Comparison of ENCODE assay signal across 8 cellular contexts in genomic region chr20:561437-562231, GRCh38. TPM values are rescaled to one million over a fixed set of nuclear protein-coding genes. Genes with fewer than 3 reads are reported as not detected.
DNase-seq lines count a peak whose midpoint lies in the region; ATAC-seq, FAIRE-seq and TF ChIP-seq lines count a peak whose summit lies in the region.

No MANE protein-coding gene starts in this region.

- POLR2A ChIA-PET in BJ (lab: Charles Lee): no interaction called here

- TF ChIP-seq CTCF in BJ (IDR thresholded peaks at IDR 0.05; ENCODE audit: insufficient read depth, low read depth, low read length): peak; percentile 97
- peak; percentile 91 to 98 (median 96) for TF ChIP-seq CTCF in keratinocyte (optimal IDR thresholded peaks at IDR 0.05 in 1 of 3, IDR thresholded peaks at IDR 0.05 in 1 of 3, conservative IDR thresholded peaks at IDR 0.05 in 1 of 3; ENCODE audit: extremely low read depth in 1 of 3, insufficient read depth in 2 of 3, low read length in 3 of 3)

- in situ Hi-C loops in T47D (cut with HindIII; ENCODE audit: low pct_unique_long_range_greater_than_20kb, low sequenced_read_pairs): no loop called here

- no peak overlapping the region for H2AFZ ChIP-seq in keratinocyte (ENCODE audit: control insufficient read depth, low read length)

- no peak overlapping the region for H3K27ac ChIP-seq in keratinocyte (ENCODE audit: control insufficient read depth, insufficient read depth, low read length)

- H3K4me1 ChIP-seq in keratinocyte (ENCODE audit: control insufficient read depth, extremely low read depth, insufficient read depth, low read length): no peaks in the 10 kb centered on the region

- ATAC-seq in GM19395 (IDR thresholded peaks at IDR 0.05; ENCODE audit: unreplicated experiment): peak; percentile 52
- no peak for ATAC-seq in GM18520 (IDR thresholded peaks at IDR 0.05; ENCODE audit: unreplicated experiment)

- dilution Hi-C loops in keratinocyte (cut with MboI; ENCODE audit: extremely low pct_ligation_motif_present, low sequenced_read_pairs): no loop called here

- CTCF ChIA-PET in BJ (lab: Yijun Ruan, JAX): interaction anchor here (0.7 to 6.7 kb wide), 20 partner anchors 10 to 179 kb away, joined by 3 to 80 read pairs (median 7); partner anchors contain the start of gene CSNK2A1

- no peaks in the 10 kb centered on the region for H3K9me3 ChIP-seq in keratinocyte (ENCODE audit: control insufficient read depth, low read depth, low read length)

- no peaks in the 10 kb centered on the region for H3K9me1 ChIP-seq in keratinocyte (ENCODE audit: control insufficient read depth, extremely low read depth, insufficient read depth, low read length)

- H4K20me1 ChIP-seq in keratinocyte (ENCODE audit: control insufficient read depth, extremely low read depth, insufficient read depth, low read length): no peaks in the 10 kb centered on the region

- peak; percentile 69 for FAIRE-seq in TTC549 (lab: Jason Lieb, UNC)
- FAIRE-seq in keratinocyte (lab: Jason Lieb, UNC): peak; percentile 84

- H3K9ac ChIP-seq in keratinocyte (ENCODE audit: control insufficient read depth, extremely low read depth, insufficient read depth, low read length): no peak overlapping the region

- DNase-seq in BJ (ENCODE audit: low read depth) (no peak), NCI-H2029 (lab: John Stamatoyannopoulos, UW) (peak; percentile 40), T47D (ENCODE audit: low read depth in 1 of 2, low spot score in 1 of 2) (peak; percentile 67 to 88), keratinocyte (ENCODE audit: low read depth, low spot score) (no peak)
- DNase-seq in stimulated activated CD4-positive, alpha-beta T cell treated with anti-CD3 and anti-CD28 coated beads, Interleukin-1b, Interleukin-23, amount 100 ng/mL, for 48 hours: peak; percentile 59

- H3K4me3 ChIP-seq in BJ (ENCODE audit: low read depth, low read length): no peak overlapping the region
- H3K4me3 ChIP-seq in keratinocyte (ENCODE audit: control insufficient read depth in 2 of 3, extremely low read depth in 1 of 3, insufficient read depth in 2 of 3, low read depth in 1 of 3, low read length in 3 of 3): no peak overlapping the region

- H3K36me3 ChIP-seq in BJ (ENCODE audit: control insufficient read depth, insufficient read depth, low read length) (no peaks in the 10 kb centered on the region), keratinocyte (ENCODE audit: control insufficient read depth in 2 of 2, extremely low read depth in 1 of 2, insufficient read depth in 2 of 2, low read length in 2 of 2) (no peaks in the 10 kb centered on the region)

- H3K4me2 ChIP-seq in keratinocyte (ENCODE audit: control insufficient read depth, extremely low read depth, insufficient read depth, low read depth, low read length): no peak overlapping the region

- H3K79me2 ChIP-seq in keratinocyte (ENCODE audit: control insufficient read depth, insufficient read depth, low read length): no peaks in the 10 kb centered on the region

- H3K27me3 ChIP-seq in BJ (ENCODE audit: control insufficient read depth, insufficient read depth, low read length) (peaks cover 6% of the 10 kb centered on the region; the same call in 1 of the 2 replicates), keratinocyte (ENCODE audit: control insufficient read depth, extremely low read depth, insufficient read depth, low read length) (peaks cover 2% of the 10 kb centered on the region)

RNA-seq across cellular contexts. Expression of gene CSNK2A1, which starts 18.0 kb away (rescaled TPM):
- 71.5 and 95.3 TPM in 2 replicates for polyA plus RNA-seq in BJ (2011; rRNA removed)
- polyA minus RNA-seq in BJ (2011; rRNA and poly(A)+ RNA removed): 95.8 and 121 TPM in 2 replicates
- polyA plus RNA-seq in keratinocyte: 79.7 to 122 TPM (median 115 TPM) in 3 replicates
- polyA plus RNA-seq in keratinocyte (2011; ENCODE audit: low read depth): 49.8 TPM
- 109 and 168 TPM in 2 replicates for polyA plus RNA-seq in keratinocyte (2011; cell fraction: cytosol; rRNA removed)
- polyA plus RNA-seq in keratinocyte (2011; cell fraction: nucleus; rRNA removed): 101 and 120 TPM in 2 replicates
- polyA plus RNA-seq in keratinocyte (2012; ENCODE audit: low replicate concordance): 89.5 and 103 TPM in 2 replicates
- 125 to 227 TPM (median 174 TPM) in 3 replicates for polyA minus RNA-seq in keratinocyte
- 97.1 TPM for polyA minus RNA-seq in keratinocyte (2011; cell fraction: cytosol; rRNA and poly(A)+ RNA removed)
- 70.8 and 115 TPM in 2 replicates for polyA minus RNA-seq in keratinocyte (2011; cell fraction: nucleus; rRNA and poly(A)+ RNA removed)

RNA-seq across cellular contexts. Expression of gene TCF15, which starts 48.5 kb away (rescaled TPM):
- polyA plus RNA-seq in BJ (2011; rRNA removed) (not detected in 2 replicates), keratinocyte (not detected in 3 replicates)
- polyA minus RNA-seq in BJ (2011; rRNA and poly(A)+ RNA removed): not detected in 2 replicates
- polyA plus RNA-seq in keratinocyte (2011; ENCODE audit: low read depth): not detected
- polyA plus RNA-seq in keratinocyte (2011; cell fraction: cytosol; rRNA removed): not detected in 2 replicates
- not detected in 2 replicates for polyA plus RNA-seq in keratinocyte (2011; cell fraction: nucleus; rRNA removed)
- not detected in 2 replicates for polyA plus RNA-seq in keratinocyte (2012; ENCODE audit: low replicate concordance)
- not detected in 3 replicates for polyA minus RNA-seq in keratinocyte
- not detected for polyA minus RNA-seq in keratinocyte (2011; cell fraction: cytosol; rRNA and poly(A)+ RNA removed)
- polyA minus RNA-seq in keratinocyte (2011; cell fraction: nucleus; rRNA and poly(A)+ RNA removed): not detected in 2 replicates

Comparison
In these comparisons a context has a peak if more than half of its experiments do, and no peak if none do; other contexts are left out.
1. DNase-seq: peak in NCI-H2029 (single experiment), T47D (2 of 2) and stimulated activated CD4-positive, alpha-beta T cell treated with anti-CD3 and anti-CD28 coated beads, Interleukin-1b, Interleukin-23, amount 100 ng/mL, for 48 hours (single experiment); none in BJ (single experiment) and keratinocyte (single experiment).